14 cellular contexts compared by ENCODE assay signal in genomic region chr17:17139972-17140589, GRCh38.
DNase-seq lines count a peak whose midpoint lies in the region; ATAC-seq and TF ChIP-seq lines count a peak whose summit lies in the region.
"Had no signal": no experiment of that assay in that cellular context is flagged by ENCODE, and none has a peak within 500 bp of the region (broad histone marks: within the 10 kb centered on the region; RNA-seq: fewer than 3 reads in every experiment).

No MANE protein-coding gene starts in this region.

- peaks cover 35% of the 10 kb centered on the region for H3K4me1 ChIP-seq in mammary epithelial cell (ENCODE audit: insufficient read depth, low read length)
- H3K4me1 ChIP-seq in body of pancreas: no peaks in the 10 kb centered on the region
- no peaks in the 10 kb centered on the region for H3K4me1 ChIP-seq in trophoblast cell (ENCODE audit: control insufficient read depth in 1 of 2, insufficient read depth in 2 of 2, low read length in 2 of 2)

- intact Hi-C loops in mammary epithelial cell (cut with micrococcal nuclease): loop anchor here (2.0 to 5.0 kb wide), 3 partner anchors 52 to 137 kb away; no protein-coding TSS in a partner anchor
- intact Hi-C loops in body of pancreas (cut with DNase I): no loop called here

- no peak for TF ChIP-seq CTCF in mammary epithelial cell (conservative IDR thresholded peaks at IDR 0.05 in 1 of 2, IDR thresholded peaks at IDR 0.05 in 1 of 2; ENCODE audit: extremely low read depth in 1 of 2, insufficient read depth in 1 of 2, low read depth in 1 of 2, low read length in 2 of 2)
- TF ChIP-seq CTCF in body of pancreas (IDR thresholded peaks at IDR 0.05): no peak

- dilution Hi-C loops in mammary epithelial cell (cut with HindIII; ENCODE audit: low sequenced_read_pairs): loop anchor here (5.0 kb wide), 2 partner anchors 43 to 67 kb away; partner anchors contain the start of gene PLD6

- DNase-seq in A172 (ENCODE audit: low spot score): peak; percentile 36
- DNase-seq in DMS79 (lab: John Stamatoyannopoulos, UW): peak; percentile 75
- peak; percentile 83 for DNase-seq in NCI-H345 (lab: John Stamatoyannopoulos, UW)
- peak; percentile 20 for DNase-seq in mammary epithelial cell
- no peak for DNase-seq in body of pancreas
- DNase-seq in HPDE6-E6E7 (ENCODE audit: extremely low spot score): no peak
- no peak for DNase-seq in trophoblast cell
- DNase-seq: activated CD4-positive, alpha-beta T cell treated with anti-CD3 and anti-CD28 coated beads for 1 hour; activated T-cell treated with anti-CD3 and anti-CD28 coated beads, Interleukin-2, amount 50 U/mL, for 1 hour; lower lobe of right lung; stimulated activated naive CD8-positive, alpha-beta T cell treated with anti-CD3 and anti-CD28 coated beads, Interleukin-15, Interleukin-2, amounts not matched to agents 100 U/mL and 50 U/mL, for 24 hours; T-cell had no signal

- no peak overlapping the region for H3K4me3 ChIP-seq in mammary epithelial cell (replicated peaks in 1 of 3; ENCODE audit: insufficient read depth in 1 of 3, low read depth in 2 of 3, low read length in 3 of 3)
- H3K4me3 ChIP-seq in body of pancreas: no peak overlapping the region
- H3K4me3 ChIP-seq in trophoblast cell (ENCODE audit: low read depth, low read length): no peak overlapping the region
- H3K4me3 ChIP-seq: lower lobe of right lung had no signal

- no peak overlapping the region for H3K4ac ChIP-seq in trophoblast cell (ENCODE audit: low read depth, low read length)

- no peaks in the 10 kb centered on the region for H3K27me3 ChIP-seq in mammary epithelial cell (ENCODE audit: insufficient read depth, low read length)
- H3K27me3 ChIP-seq in body of pancreas: no peaks in the 10 kb centered on the region
- no peaks in the 10 kb centered on the region for H3K27me3 ChIP-seq in trophoblast cell (ENCODE audit: insufficient read depth, low read length)
- H3K27me3 ChIP-seq: neutrophil had no signal

- H3K9me3 ChIP-seq in mammary epithelial cell (replicated peaks; ENCODE audit: insufficient read depth, low read length) (no peaks in the 10 kb centered on the region), body of pancreas (no peaks in the 10 kb centered on the region), trophoblast cell (ENCODE audit: insufficient read depth, low read depth, low read length) (no peaks in the 10 kb centered on the region)
- H3K9me3 ChIP-seq: lower lobe of right lung, neutrophil had no signal

- H3K36me3 ChIP-seq in mammary epithelial cell (ENCODE audit: insufficient read depth, low read length) (peaks cover 30% of the 10 kb centered on the region), body of pancreas (replicated peaks in 1 of 2; ENCODE audit: insufficient read depth in 1 of 2, low read depth in 2 of 2) (peaks cover 0 to 29% of the 10 kb centered on the region in 2 donors), trophoblast cell (ENCODE audit: control insufficient read depth in 1 of 2, insufficient read depth in 2 of 2, low read length in 2 of 2) (peaks cover 85 to 90% of the 10 kb centered on the region in 2 experiments)

- H4K91ac ChIP-seq in trophoblast cell (ENCODE audit: low read depth, low read length): no peak overlapping the region

- WGBS in mammary epithelial cell (ENCODE audit: low coverage, missing lambda C conversion rate): 51% methylated on average over 4 of the region's 7 CpGs
- 85% methylated on average over 7 of the region's 7 CpGs for WGBS in body of pancreas, 2 donors
- no CpG with 5 or more reads among the region's 7 CpGs for WGBS in trophoblast cell (ENCODE audit: extremely low coverage, insufficient coverage, insufficient read length)

- CTCF ChIA-PET in mammary epithelial cell (lab: Charles Lee; ENCODE audit: low non-redundant PET): no interaction called here

- H3K4me2 ChIP-seq in mammary epithelial cell (ENCODE audit: insufficient read depth, low read depth, low read length) (peak overlapping the region; percentile 1), trophoblast cell (ENCODE audit: low read length) (no peak overlapping the region)

- in situ Hi-C loops in mammary epithelial cell (cut with MboI; ENCODE audit: low sequenced_read_pairs in 2 of 2): loop anchor here in 1 of 2 donors (25.0 kb wide), 1 partner anchor 172 kb away; the partner anchor contains the start of gene NT5M

- H4K8ac ChIP-seq in trophoblast cell (ENCODE audit: low read depth, low read length): no peak overlapping the region

- H2BK12ac ChIP-seq in trophoblast cell (ENCODE audit: low read length): no peak overlapping the region

- H4K12ac ChIP-seq in trophoblast cell (ENCODE audit: low read depth, low read length): no peak overlapping the region

- no peak overlapping the region for H3K23ac ChIP-seq in trophoblast cell (ENCODE audit: low read length)

- H3K27ac ChIP-seq in mammary epithelial cell (ENCODE audit: insufficient read depth, low read depth, low read length) (no peak overlapping the region), body of pancreas (no peak overlapping the region), trophoblast cell (ENCODE audit: low read depth, low read length) (no peak overlapping the region)
- H3K27ac ChIP-seq: neutrophil had no signal

- H2AFZ ChIP-seq in mammary epithelial cell (ENCODE audit: low read depth, low read length): no peak overlapping the region
- no peak overlapping the region for H2AFZ ChIP-seq in trophoblast cell (ENCODE audit: insufficient read depth, low read length, poor library complexity)

- no TSS peak for BruUV-seq in mammary epithelial cell (replicated peaks; lab: Mats Ljungman, UMichigan)

- no peak overlapping the region for H2AK5ac ChIP-seq in trophoblast cell (ENCODE audit: low read length)

- H2BK120ac ChIP-seq in trophoblast cell (ENCODE audit: insufficient read depth, low read length, poor library complexity): no peak overlapping the region

- TF ChIP-seq POLR2A in body of pancreas (IDR thresholded peaks at IDR 0.05): no peak

- H3K79me2 ChIP-seq in mammary epithelial cell (ENCODE audit: insufficient read depth, low read length) (peaks cover 11% of the 10 kb centered on the region), trophoblast cell (ENCODE audit: control insufficient read depth, insufficient read depth, low read length, poor library complexity) (no peaks in the 10 kb centered on the region)

- no peak overlapping the region for H3K9ac ChIP-seq in mammary epithelial cell (ENCODE audit: insufficient read depth, low read length)
- no peak overlapping the region for H3K9ac ChIP-seq in trophoblast cell (ENCODE audit: low read length)

- no peak for ATAC-seq in GM19324 (IDR thresholded peaks at IDR 0.05; ENCODE audit: low FRiP score, unreplicated experiment)
- ATAC-seq in body of pancreas: no peak
- ATAC-seq: lower lobe of right lung; stimulated activated naive CD8-positive, alpha-beta T cell treated with anti-CD3 and anti-CD28 coated beads, Interleukin-15, Interleukin-2, amounts not matched to agents 100 U/mL and 50 U/mL, for 24 hours; T-cell had no signal

- H3K14ac ChIP-seq in trophoblast cell (ENCODE audit: low read length): no peak overlapping the region

- no peak overlapping the region for H3K18ac ChIP-seq in trophoblast cell (ENCODE audit: low read length)

- no peaks in the 10 kb centered on the region for H3K79me1 ChIP-seq in trophoblast cell (ENCODE audit: low read length)

- peaks cover 7% of the 10 kb centered on the region for H4K20me1 ChIP-seq in mammary epithelial cell (ENCODE audit: insufficient read depth, low read length)

- H2BK5ac ChIP-seq in trophoblast cell (ENCODE audit: low read depth, low read length, poor library complexity): no peak overlapping the region

Comparison
In these comparisons a context has a peak if more than half of its experiments do, and no peak if none do; other contexts are left out.
1. DNase-seq: peak in A172 (single experiment), DMS79 (single experiment), NCI-H345 (single experiment) and mammary epithelial cell (single experiment); none in body of pancreas (0 of 4), HPDE6-E6E7 (single experiment) and trophoblast cell (0 of 2).